ENCODE assay signal across 8 cellular contexts in genomic region chr2:128090909-128091690, GRCh38. TPM values are rescaled to one million over a fixed set of nuclear protein-coding genes. Genes with fewer than 3 reads are reported as not detected.
DNase-seq lines count a peak whose midpoint lies in the region; ATAC-seq and TF ChIP-seq lines count a peak whose summit lies in the region.

A gene with protein sequence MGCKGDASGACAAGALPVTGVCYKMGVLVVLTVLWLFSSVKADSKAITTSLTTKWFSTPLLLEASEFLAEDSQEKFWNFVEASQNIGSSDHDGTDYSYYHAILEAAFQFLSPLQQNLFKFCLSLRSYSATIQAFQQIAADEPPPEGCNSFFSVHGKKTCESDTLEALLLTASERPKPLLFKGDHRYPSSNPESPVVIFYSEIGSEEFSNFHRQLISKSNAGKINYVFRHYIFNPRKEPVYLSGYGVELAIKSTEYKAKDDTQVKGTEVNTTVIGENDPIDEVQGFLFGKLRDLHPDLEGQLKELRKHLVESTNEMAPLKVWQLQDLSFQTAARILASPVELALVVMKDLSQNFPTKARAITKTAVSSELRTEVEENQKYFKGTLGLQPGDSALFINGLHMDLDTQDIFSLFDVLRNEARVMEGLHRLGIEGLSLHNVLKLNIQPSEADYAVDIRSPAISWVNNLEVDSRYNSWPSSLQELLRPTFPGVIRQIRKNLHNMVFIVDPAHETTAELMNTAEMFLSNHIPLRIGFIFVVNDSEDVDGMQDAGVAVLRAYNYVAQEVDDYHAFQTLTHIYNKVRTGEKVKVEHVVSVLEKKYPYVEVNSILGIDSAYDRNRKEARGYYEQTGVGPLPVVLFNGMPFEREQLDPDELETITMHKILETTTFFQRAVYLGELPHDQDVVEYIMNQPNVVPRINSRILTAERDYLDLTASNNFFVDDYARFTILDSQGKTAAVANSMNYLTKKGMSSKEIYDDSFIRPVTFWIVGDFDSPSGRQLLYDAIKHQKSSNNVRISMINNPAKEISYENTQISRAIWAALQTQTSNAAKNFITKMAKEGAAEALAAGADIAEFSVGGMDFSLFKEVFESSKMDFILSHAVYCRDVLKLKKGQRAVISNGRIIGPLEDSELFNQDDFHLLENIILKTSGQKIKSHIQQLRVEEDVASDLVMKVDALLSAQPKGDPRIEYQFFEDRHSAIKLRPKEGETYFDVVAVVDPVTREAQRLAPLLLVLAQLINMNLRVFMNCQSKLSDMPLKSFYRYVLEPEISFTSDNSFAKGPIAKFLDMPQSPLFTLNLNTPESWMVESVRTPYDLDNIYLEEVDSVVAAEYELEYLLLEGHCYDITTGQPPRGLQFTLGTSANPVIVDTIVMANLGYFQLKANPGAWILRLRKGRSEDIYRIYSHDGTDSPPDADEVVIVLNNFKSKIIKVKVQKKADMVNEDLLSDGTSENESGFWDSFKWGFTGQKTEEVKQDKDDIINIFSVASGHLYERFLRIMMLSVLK (N-terminal part only) (plus strand): TSS chr2:128091200. CDS start chr2:128091358, 158 bp downstream.

- H3K4me1 Mint-ChIP-seq in effector memory CD8-positive, alpha-beta T cell (ENCODE audit: low read depth in 2 of 2): peaks cover 21 to 34% of the 10 kb centered on the region in 2 donors

- POLR2A ChIA-PET in activated CD8-positive, alpha-beta memory T cell treated with anti-CD3 and anti-CD28 coated beads for 36 hours (lab: Charles Lee): interaction anchor here (0.6 to 1.7 kb wide), 6 partner anchors 12 to 797 kb away, joined by 3 to 7 read pairs (median 4); partner anchors contain the start of genes ERCC3, IWS1, SAP130 and SFT2D3

- CTCF ChIA-PET in activated CD8-positive, alpha-beta memory T cell treated with anti-CD3 and anti-CD28 coated beads for 36 hours (lab: Charles Lee): interaction anchor here (0.5 to 1.5 kb wide), 3 partner anchors 10 to 87 kb away, joined by 3 read pairs; no protein-coding TSS in a partner anchor

- DNase-seq in CMK (ENCODE audit: low read depth) (peak; percentile 84), GM20000 (ENCODE audit: low spot score) (peak; percentile 96), HT-29 (ENCODE audit: low spot score) (peak; percentile 97), NOMO-1 (lab: John Stamatoyannopoulos, UW; ENCODE audit: unreplicated experiment in 2 of 2) (peak; percentile 96 to 97), medulla oblongata (ENCODE audit: extremely low spot score) (peak; percentile 98)
- DNase-seq in effector memory CD8-positive, alpha-beta T cell: peak; percentile 91 to 93 (median 92)
- DNase-seq in stimulated activated CD8-positive, alpha-beta memory T cell treated with anti-CD3 and anti-CD28 coated beads, Interleukin-12 subunit alpha, Interleukin-12 subunit beta, amount 100 ng/mL, for 1 hour (ENCODE audit: low read depth): peak; percentile 88

- H3K27me3 Mint-ChIP-seq in effector memory CD8-positive, alpha-beta T cell: no peaks in the 10 kb centered on the region

- peaks cover 14% of the 10 kb centered on the region for H3K36me3 Mint-ChIP-seq in effector memory CD8-positive, alpha-beta T cell (ENCODE audit: insufficient read depth)

- no peak for TF ChIP-seq CTCF in GM20000 (IDR thresholded peaks at IDR 0.05; ENCODE audit: extremely low read depth, missing control alignments)

- H3K4me3 Mint-ChIP-seq in effector memory CD8-positive, alpha-beta T cell: peak within 1 kb of the TSS; percentile 95

- peak; percentile 95 for ATAC-seq in effector memory CD8-positive, alpha-beta T cell (replicated peaks)

- peak within 1 kb of the TSS; percentile 97 for H3K27ac Mint-ChIP-seq in effector memory CD8-positive, alpha-beta T cell

- H3K9me3 Mint-ChIP-seq in effector memory CD8-positive, alpha-beta T cell: no peaks in the 10 kb centered on the region

RNA-seq across cellular contexts. Expression of the gene that starts here (rescaled TPM):
- 25.1 and 27.0 TPM in 2 replicates for total RNA-seq in HT-29 (2014; rRNA removed; shearing (Covaris generic))
- 10 to 100 TPM; 54.1 to 55.6 TPM for total RNA-seq in activated CD8-positive, alpha-beta memory T cell treated with anti-CD3 and anti-CD28 coated beads for 36 hours

Comparison
In these comparisons a context has a peak if more than half of its experiments do, and no peak if none do; other contexts are left out.
1. Peak in every context shown above with its lines: DNase-seq and ATAC-seq.